ENCODE assay signal across 1 cellular context in genomic region chr6:170129691-170130171, GRCh38.
TF ChIP-seq lines count a peak whose summit lies in the region.

No MANE protein-coding gene starts in this region.

TF ChIP-seq in HepG2, 621 proteins besides CTCF, POLR2A, EP300 and RAD21 (continued from another document):
- TF ChIP-seq ZFP90 (CRISPR knock-in tag; IDR thresholded peaks at IDR 0.05; ENCODE audit: borderline replicate concordance) (no peak), BHLHE40 (IDR thresholded peaks at IDR 0.05; ENCODE audit: low read length) (no peak), ZNF335 (CRISPR knock-in tag; IDR thresholded peaks at IDR 0.05) (no peak), GFI1 (CRISPR knock-in tag; IDR thresholded peaks at IDR 0.05; ENCODE audit: borderline replicate concordance) (no peak), ZFP1 (CRISPR knock-in tag; IDR thresholded peaks at IDR 0.05) (no peak)
- TF ChIP-seq, protein P1, sequence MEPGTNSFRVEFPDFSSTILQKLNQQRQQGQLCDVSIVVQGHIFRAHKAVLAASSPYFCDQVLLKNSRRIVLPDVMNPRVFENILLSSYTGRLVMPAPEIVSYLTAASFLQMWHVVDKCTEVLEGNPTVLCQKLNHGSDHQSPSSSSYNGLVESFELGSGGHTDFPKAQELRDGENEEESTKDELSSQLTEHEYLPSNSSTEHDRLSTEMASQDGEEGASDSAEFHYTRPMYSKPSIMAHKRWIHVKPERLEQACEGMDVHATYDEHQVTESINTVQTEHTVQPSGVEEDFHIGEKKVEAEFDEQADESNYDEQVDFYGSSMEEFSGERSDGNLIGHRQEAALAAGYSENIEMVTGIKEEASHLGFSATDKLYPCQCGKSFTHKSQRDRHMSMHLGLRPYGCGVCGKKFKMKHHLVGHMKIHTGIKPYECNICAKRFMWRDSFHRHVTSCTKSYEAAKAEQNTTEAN (CRISPR knock-in tag; conservative IDR thresholded peaks at IDR 0.05): no peak
